16 cellular contexts compared by ENCODE assay signal in the genomic region with DNA sequence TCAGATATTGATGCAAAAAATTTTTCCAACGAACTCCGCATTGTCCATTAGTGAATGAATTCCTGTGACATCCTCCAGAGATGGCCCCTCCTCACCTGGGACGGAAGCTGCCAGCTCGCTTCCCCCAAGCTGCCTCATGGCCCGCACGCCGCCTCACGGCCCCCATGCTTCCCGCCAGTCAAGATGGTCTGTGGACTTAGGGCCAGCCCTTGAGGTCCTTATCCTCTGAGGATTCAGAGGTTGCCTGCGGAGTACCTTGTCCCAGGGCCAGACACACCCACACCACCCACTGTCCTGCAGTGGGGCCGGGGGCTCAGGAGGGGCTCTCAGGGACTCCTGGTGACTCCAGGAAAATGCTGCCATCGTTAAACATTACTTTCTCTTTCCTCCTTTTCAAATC.
DNase-seq lines count a peak whose midpoint lies in the region; ATAC-seq, FAIRE-seq and TF ChIP-seq lines count a peak whose summit lies in the region.
"Had no signal": no experiment of that assay in that cellular context is flagged by ENCODE, and none has a peak within 500 bp of the region (broad histone marks: within the 10 kb centered on the region; RNA-seq: fewer than 3 reads in every experiment).

No MANE protein-coding gene starts in this region.

- no peaks in the 10 kb centered on the region for H3K4me1 ChIP-seq in mammary epithelial cell (ENCODE audit: insufficient read depth, low read length)
- H3K4me1 ChIP-seq in breast epithelium = no peaks in the 10 kb centered on the region
- peaks cover 0 to 15% of the 10 kb centered on the region in 2 experiments; a peak in 1 of 5 replicates for H3K4me1 ChIP-seq in K562 (replicated peaks in 1 of 2; ENCODE audit: control insufficient read depth in 2 of 2, insufficient read depth in 2 of 2, low read length in 2 of 2)
- H3K4me1 ChIP-seq: SJCRH30 had no signal

- H3K9me3 ChIP-seq in mammary epithelial cell (replicated peaks; ENCODE audit: insufficient read depth, low read length) (no peaks in the 10 kb centered on the region), breast epithelium (no peaks in the 10 kb centered on the region), K562 (replicated peaks; ENCODE audit: control insufficient read depth, insufficient read depth, low read depth, low read length) (no peaks in the 10 kb centered on the region)
- H3K9me3 ChIP-seq: SJCRH30 had no signal

- H3K9me3 Mint-ChIP-seq in stimulated activated naive B cell treated with anti-CD40 and anti-IgM and Interleukin-4, amounts not matched to agents 10 μg/mL and 1 μg/mL and 100 μg/mL, for 72 hours = no peaks in the 10 kb centered on the region
- H3K9me3 Mint-ChIP-seq: H9 had no signal

- no peak overlapping the region for H3K9ac ChIP-seq in mammary epithelial cell (ENCODE audit: insufficient read depth, low read length)
- H3K9ac ChIP-seq in K562 (ENCODE audit: insufficient read depth in 1 of 2, low read depth in 2 of 2, low read length in 2 of 2) = no peak overlapping the region

- H3K36me3 ChIP-seq in mammary epithelial cell (ENCODE audit: insufficient read depth, low read length) (peaks cover 48% of the 10 kb centered on the region), breast epithelium (peaks cover 16% of the 10 kb centered on the region), K562 (ENCODE audit: control insufficient read depth, insufficient read depth, low read length) (peaks cover 65% of the 10 kb centered on the region; the same call in 2 of the 3 replicates)

- FAIRE-seq in K562 (lab: Jason Lieb, UNC) (no peak), D721Med (lab: Jason Lieb, UNC) (no peak)

- dilution Hi-C loops in mammary epithelial cell (cut with HindIII; ENCODE audit: low sequenced_read_pairs) = no loop called here

- no peak for TF ChIP-seq POLR2A in breast epithelium (IDR thresholded peaks at IDR 0.05)
- TF ChIP-seq POLR2A in K562 (conservative IDR thresholded peaks at IDR 0.05) = no peak

- DNase-seq in mammary epithelial cell (no peak), breast epithelium (ENCODE audit: low spot score in 2 of 2) (no peak), K562 (ENCODE audit: extremely low read depth in 1 of 4, low spot score in 3 of 4) (no peak), D721Med (ENCODE audit: insufficient read length, low spot score) (no peak), DMS53 (lab: John Stamatoyannopoulos, UW) (no peak)
- DNase-seq in stimulated activated naive B cell treated with anti-CD40 and anti-IgM and Interleukin-4, amounts not matched to agents 10 μg/mL and 1 μg/mL and 100 μg/mL, for 72 hours = no peak
- DNase-seq: NCI-H1417 treated with DMSO at 0.1 percent for 48 hours, NCI-H2029, NCI-H2171, NCI-H446, NCI-H748 treated with DMSO at 0.1 percent for 48 hours had no signal

- H3K27me3 ChIP-seq in mammary epithelial cell (ENCODE audit: insufficient read depth, low read length) = no peaks in the 10 kb centered on the region
- no peaks in the 10 kb centered on the region for H3K27me3 ChIP-seq in breast epithelium
- H3K27me3 ChIP-seq in K562 (ENCODE audit: control insufficient read depth in 2 of 2, insufficient read depth in 2 of 2, low read length in 2 of 2) = no peaks in the 10 kb centered on the region
- H3K27me3 ChIP-seq in layer of hippocampus (ENCODE audit: control insufficient read depth, insufficient read depth, low read length) = no peaks in the 10 kb centered on the region
- H3K27me3 ChIP-seq: SJCRH30 had no signal

- H4K20me1 ChIP-seq in mammary epithelial cell (ENCODE audit: insufficient read depth, low read length) (no peaks in the 10 kb centered on the region), K562 (replicated peaks; ENCODE audit: control insufficient read depth, insufficient read depth, low read length) (no peaks in the 10 kb centered on the region; the same call in 1 of the 2 replicates)

- intact Hi-C loops in mammary epithelial cell (cut with micrococcal nuclease) (no loop called here), breast epithelium (cut with DNase I; ENCODE audit: low total_unique reads) (no loop called here), K562 (cut with micrococcal nuclease) (no loop called here)

- H3K36me3 Mint-ChIP-seq in stimulated activated naive B cell treated with anti-CD40 and anti-IgM and Interleukin-4, amounts not matched to agents 10 μg/mL and 1 μg/mL and 100 μg/mL, for 72 hours = peaks cover 82 to 87% of the 10 kb centered on the region in 2 donors

- BruUV-seq in mammary epithelial cell (replicated peaks; lab: Mats Ljungman, UMichigan) (TSS peak; percentile 35), K562 (replicated peaks; lab: Mats Ljungman, UMichigan) (no TSS peak)

- H3K4me3 Mint-ChIP-seq in stimulated activated naive B cell treated with anti-CD40 and anti-IgM and Interleukin-4, amounts not matched to agents 10 μg/mL and 1 μg/mL and 100 μg/mL, for 72 hours = no peak overlapping the region
- H3K4me3 Mint-ChIP-seq: H9 had no signal

- in situ Hi-C loops in mammary epithelial cell (cut with MboI; ENCODE audit: low sequenced_read_pairs in 2 of 2) = no loop called here
- in situ Hi-C loops in K562 (cut with MboI) = no loop called here

- H3K79me2 ChIP-seq in mammary epithelial cell (ENCODE audit: insufficient read depth, low read length) (peaks cover 7% of the 10 kb centered on the region), K562 (ENCODE audit: control insufficient read depth, insufficient read depth, low read length) (no peaks in the 10 kb centered on the region)

- TF ChIP-seq EP300 in K562 (IDR thresholded peaks at IDR 0.05; ENCODE audit: low read length) = no peak

- peaks cover 44 to 62% of the 10 kb centered on the region in 2 donors for H3K4me1 Mint-ChIP-seq in stimulated activated naive B cell treated with anti-CD40 and anti-IgM and Interleukin-4, amounts not matched to agents 10 μg/mL and 1 μg/mL and 100 μg/mL, for 72 hours

- H3K27ac Mint-ChIP-seq in stimulated activated naive B cell treated with anti-CD40 and anti-IgM and Interleukin-4, amounts not matched to agents 10 μg/mL and 1 μg/mL and 100 μg/mL, for 72 hours = peak overlapping the region; percentile 86

- H3K9me1 ChIP-seq in K562 (ENCODE audit: control insufficient read depth, insufficient read depth, low read length) = no peaks in the 10 kb centered on the region

- no peaks in the 10 kb centered on the region for H3K27me3 Mint-ChIP-seq in stimulated activated naive B cell treated with anti-CD40 and anti-IgM and Interleukin-4, amounts not matched to agents 10 μg/mL and 1 μg/mL and 100 μg/mL, for 72 hours

- TF ChIP-seq RAD21 in K562 (CRISPR knock-in tag; conservative IDR thresholded peaks at IDR 0.05 in 1 of 2, IDR thresholded peaks at IDR 0.05 in 1 of 2) = no peak

- H3K27ac ChIP-seq in mammary epithelial cell (ENCODE audit: insufficient read depth, low read depth, low read length) (no peak overlapping the region), breast epithelium (no peak overlapping the region), K562 (ENCODE audit: extremely low read depth, low read depth, low read length) (no peak overlapping the region), layer of hippocampus (ENCODE audit: low read depth, low read length) (peak overlapping the region; percentile 59)
- H3K27ac ChIP-seq: RWPE1, SJCRH30 had no signal

- POLR2A ChIA-PET in K562 (lab: Yijun Ruan, JAX) = interaction anchor here (0.6 kb wide), 1 partner anchor 10 kb away, joined by 3 read pairs; no protein-coding TSS in a partner anchor

- H3K4me2 ChIP-seq in mammary epithelial cell (ENCODE audit: insufficient read depth, low read depth, low read length) = no peak overlapping the region
- H3K4me2 ChIP-seq in K562 (ENCODE audit: insufficient read depth, low read length) = no peak overlapping the region

- H3K4me3 ChIP-seq in mammary epithelial cell (replicated peaks in 1 of 3; ENCODE audit: insufficient read depth in 1 of 3, low read depth in 2 of 3, low read length in 3 of 3) (no peak overlapping the region), breast epithelium (no peak overlapping the region), K562 (no peak overlapping the region)
- H3K4me3 ChIP-seq: SJCRH30 had no signal

- TF ChIP-seq CTCF in mammary epithelial cell (conservative IDR thresholded peaks at IDR 0.05 in 1 of 2, IDR thresholded peaks at IDR 0.05 in 1 of 2; ENCODE audit: extremely low read depth in 1 of 2, insufficient read depth in 1 of 2, low read depth in 1 of 2, low read length in 2 of 2) (no peak), breast epithelium (IDR thresholded peaks at IDR 0.05) (no peak), K562 (IDR thresholded peaks at IDR 0.05 in 2 of 3, conservative IDR thresholded peaks at IDR 0.05 in 1 of 3; ENCODE audit: insufficient read depth in 2 of 3, low read depth in 1 of 3, low read length in 3 of 3) (no peak), D721Med (IDR thresholded peaks at IDR 0.05; ENCODE audit: insufficient read depth, missing control alignments) (no peak)

- no peak overlapping the region for H2AFZ ChIP-seq in mammary epithelial cell (ENCODE audit: low read depth, low read length)
- no peak overlapping the region for H2AFZ ChIP-seq in K562 (ENCODE audit: low read depth, low read length)

- CTCF ChIA-PET in mammary epithelial cell (lab: Charles Lee; ENCODE audit: low non-redundant PET) = no interaction called here
- CTCF ChIA-PET in K562 (lab: Yijun Ruan, JAX; ENCODE audit: low intra/inter-chr PET ratio) = interaction anchor here (0.8 to 1.4 kb wide), 2 partner anchors 32 to 118 kb away, joined by 3 to 6 read pairs; no protein-coding TSS in a partner anchor

- 97% methylated on average over 9 of the region's 12 CpGs for WGBS in mammary epithelial cell (ENCODE audit: low coverage, missing lambda C conversion rate)
- WGBS in K562 (ENCODE audit: insufficient coverage, low coverage, missing lambda C conversion rate) = 93% methylated on average over 6 of the region's 12 CpGs

- ATAC-seq in K562 = no peak
- no peak for ATAC-seq in stimulated activated naive B cell treated with anti-CD40 and anti-IgM and Interleukin-4, amounts not matched to agents 10 μg/mL and 1 μg/mL and 100 μg/mL, for 72 hours (replicated peaks)
- ATAC-seq in GM19455 (IDR thresholded peaks at IDR 0.05; ENCODE audit: unreplicated experiment) = no peak

TF ChIP-seq in K562, 482 proteins besides CTCF, POLR2A, EP300 and RAD21 (continues in another document):
- 0 out of 2 replicates have a peak, but pooled peaks have one; percentile 1 for TF ChIP-seq POLR2G (IDR thresholded peaks at IDR 0.05; ENCODE audit: low read depth, low read length)
- TF ChIP-seq, protein P1, sequence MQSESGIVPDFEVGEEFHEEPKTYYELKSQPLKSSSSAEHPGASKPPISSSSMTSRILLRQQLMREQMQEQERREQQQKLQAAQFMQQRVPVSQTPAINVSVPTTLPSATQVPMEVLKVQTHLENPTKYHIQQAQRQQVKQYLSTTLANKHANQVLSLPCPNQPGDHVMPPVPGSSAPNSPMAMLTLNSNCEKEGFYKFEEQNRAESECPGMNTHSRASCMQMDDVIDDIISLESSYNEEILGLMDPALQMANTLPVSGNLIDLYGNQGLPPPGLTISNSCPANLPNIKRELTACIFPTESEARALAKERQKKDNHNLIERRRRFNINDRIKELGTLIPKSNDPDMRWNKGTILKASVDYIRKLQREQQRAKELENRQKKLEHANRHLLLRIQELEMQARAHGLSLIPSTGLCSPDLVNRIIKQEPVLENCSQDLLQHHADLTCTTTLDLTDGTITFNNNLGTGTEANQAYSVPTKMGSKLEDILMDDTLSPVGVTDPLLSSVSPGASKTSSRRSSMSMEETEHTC (IDR thresholded peaks at IDR 0.05) = no peak
- TF ChIP-seq BDP1 (IDR thresholded peaks at IDR 0.05; ENCODE audit: insufficient read depth, insufficient read length) = no peak
